Comparison of ENCODE assay signal across 22 cellular contexts in genomic region chr15:89946681-89947313, GRCh38. TPM values are rescaled to one million over a fixed set of nuclear protein-coding genes. Genes with fewer than 3 reads are reported as not detected.
"Had no signal": no experiment of that assay in that cellular context is flagged by ENCODE, and none has a peak within 500 bp of the region (broad histone marks: within the 10 kb centered on the region; RNA-seq: fewer than 3 reads in every experiment).

No MANE protein-coding gene starts in this region.

- H3K27me3 ChIP-seq: brain microvascular endothelial cell, neutrophil, pancreas, testis, upper lobe of right lung had no signal

- H3K27me3 Mint-ChIP-seq: activated CD8-positive, alpha-beta T cell treated with anti-CD3 and anti-CD28 coated beads for 36 hours had no signal

- H3K4me3 Mint-ChIP-seq: activated CD4-positive, alpha-beta T cell treated with anti-CD3 and anti-CD28 coated beads, Interleukin-2, amount 10 ng/mL, durations not matched to agents 24 days and 14 days; activated CD8-positive, alpha-beta T cell treated with anti-CD3 and anti-CD28 coated beads for 36 hours; activated naive CD4-positive, alpha-beta T cell treated with anti-CD3 and anti-CD28 coated beads for 36 hours; activated naive CD8-positive, alpha-beta T cell treated with anti-CD3 and anti-CD28 coated beads, Interleukin-2, amount 50 U/mL, for 24 hours; activated T-cell treated with anti-CD3 and anti-CD28 coated beads, Interleukin-2, amount 50 U/mL, for 4 hours; naive thymus-derived CD4-positive, alpha-beta T cell; stimulated activated memory B cell treated with anti-CD40 and anti-IgM and Interleukin-4, amounts not matched to agents 10 μg/mL and 1 μg/mL and 100 μg/mL, for 72 hours had no signal

- H3K9me3 Mint-ChIP-seq: activated CD4-positive, alpha-beta T cell treated with anti-CD3 and anti-CD28 coated beads, Interleukin-2, amount 10 ng/mL, durations not matched to agents 24 days and 14 days; activated CD8-positive, alpha-beta T cell treated with anti-CD3 and anti-CD28 coated beads for 36 hours; activated naive CD4-positive, alpha-beta T cell treated with anti-CD3 and anti-CD28 coated beads for 36 hours; activated naive CD8-positive, alpha-beta T cell treated with anti-CD3 and anti-CD28 coated beads, Interleukin-2, amount 50 U/mL, for 24 hours; activated T-cell treated with anti-CD3 and anti-CD28 coated beads, Interleukin-2, amount 50 U/mL, for 4 hours; stimulated activated memory B cell treated with anti-CD40 and anti-IgM and Interleukin-4, amounts not matched to agents 10 μg/mL and 1 μg/mL and 100 μg/mL, for 72 hours had no signal

- H3K4me3 ChIP-seq: left ventricle myocardium inferior, pancreas, testis, upper lobe of right lung had no signal

- H3K36me3 ChIP-seq: brain microvascular endothelial cell, left ventricle myocardium inferior, neutrophil, pancreas, upper lobe of right lung had no signal

- H3K36me3 Mint-ChIP-seq: naive thymus-derived CD4-positive, alpha-beta T cell; stimulated activated memory B cell treated with anti-CD40 and anti-IgM and Interleukin-4, amounts not matched to agents 10 μg/mL and 1 μg/mL and 100 μg/mL, for 72 hours had no signal

- H3K27ac Mint-ChIP-seq: activated CD4-positive, alpha-beta T cell treated with anti-CD3 and anti-CD28 coated beads, Interleukin-2, amount 10 ng/mL, durations not matched to agents 24 days and 14 days; activated CD8-positive, alpha-beta T cell treated with anti-CD3 and anti-CD28 coated beads for 36 hours; activated naive CD4-positive, alpha-beta T cell treated with anti-CD3 and anti-CD28 coated beads for 36 hours; activated naive CD8-positive, alpha-beta T cell treated with anti-CD3 and anti-CD28 coated beads, Interleukin-2, amount 50 U/mL, for 24 hours; naive thymus-derived CD4-positive, alpha-beta T cell; stimulated activated memory B cell treated with anti-CD40 and anti-IgM and Interleukin-4, amounts not matched to agents 10 μg/mL and 1 μg/mL and 100 μg/mL, for 72 hours had no signal

- H3K9me3 ChIP-seq: neutrophil, pancreas, testis, upper lobe of right lung had no signal

- H3K4me1 Mint-ChIP-seq: activated naive CD8-positive, alpha-beta T cell treated with anti-CD3 and anti-CD28 coated beads, Interleukin-2, amount 50 U/mL, for 24 hours; stimulated activated memory B cell treated with anti-CD40 and anti-IgM and Interleukin-4, amounts not matched to agents 10 μg/mL and 1 μg/mL and 100 μg/mL, for 72 hours had no signal

- ATAC-seq: activated CD8-positive, alpha-beta T cell treated with anti-CD3 and anti-CD28 coated beads for 36 hours; activated naive CD8-positive, alpha-beta T cell treated with anti-CD3 and anti-CD28 coated beads, Interleukin-2, amount 50 U/mL, for 24 hours; activated T-cell treated with anti-CD3 and anti-CD28 coated beads, Interleukin-2, amount 50 U/mL, for 4 hours; naive thymus-derived CD4-positive, alpha-beta T cell; pancreas; sciatic nerve; stimulated activated memory B cell treated with anti-CD40 and anti-IgM and Interleukin-4, amounts not matched to agents 10 μg/mL and 1 μg/mL and 100 μg/mL, for 72 hours; upper lobe of right lung had no signal

- H3K4me1 ChIP-seq: left ventricle myocardium inferior, pancreas, testis, upper lobe of right lung had no signal

- H3K27ac ChIP-seq: brain microvascular endothelial cell, left ventricle myocardium inferior, neutrophil, pancreas, testis, upper lobe of right lung had no signal

- DNase-seq: activated CD4-positive, alpha-beta T cell treated with anti-CD3 and anti-CD28 coated beads, Interleukin-2, amount 10 ng/mL, durations not matched to agents 24 days and 14 days; activated CD8-positive, alpha-beta T cell treated with anti-CD3 and anti-CD28 coated beads for 36 hours; activated naive CD4-positive, alpha-beta T cell treated with anti-CD3 and anti-CD28 coated beads for 36 hours; activated naive CD8-positive, alpha-beta T cell treated with anti-CD3 and anti-CD28 coated beads, Interleukin-2, amount 50 U/mL, for 24 hours; activated T-cell treated with anti-CD3 and anti-CD28 coated beads, Interleukin-2, amount 50 U/mL, for 4 hours; aorta; brain microvascular endothelial cell; central memory CD4-positive, alpha-beta T cell; foreskin melanocyte; glutamatergic neuron; hypothalamus; left ventricle myocardium inferior; naive thymus-derived CD4-positive, alpha-beta T cell; pancreas; stimulated activated CD4-positive, alpha-beta T cell treated with anti-CD3 and anti-CD28 coated beads, Interleukin-4, amount 100 ng/mL, for 4 hours; testis; upper lobe of right lung had no signal

- FAIRE-seq: colon, keratinocyte, pancreas had no signal

RNA-seq across cellular contexts. Expression of gene ARPIN, which starts 34.0 kb away (rescaled TPM):
- total RNA-seq: activated CD4-positive, alpha-beta T cell treated with anti-CD3 and anti-CD28 coated beads, Interleukin-2, amount 10 ng/mL, durations not matched to agents 24 days and 14 days; activated CD8-positive, alpha-beta T cell treated with anti-CD3 and anti-CD28 coated beads for 36 hours; activated naive CD4-positive, alpha-beta T cell treated with anti-CD3 and anti-CD28 coated beads for 36 hours had no signal
- polyA plus RNA-seq: naive thymus-derived CD4-positive, alpha-beta T cell had no signal
